ENCODE assay signal across 9 cellular contexts in the genomic region with DNA sequence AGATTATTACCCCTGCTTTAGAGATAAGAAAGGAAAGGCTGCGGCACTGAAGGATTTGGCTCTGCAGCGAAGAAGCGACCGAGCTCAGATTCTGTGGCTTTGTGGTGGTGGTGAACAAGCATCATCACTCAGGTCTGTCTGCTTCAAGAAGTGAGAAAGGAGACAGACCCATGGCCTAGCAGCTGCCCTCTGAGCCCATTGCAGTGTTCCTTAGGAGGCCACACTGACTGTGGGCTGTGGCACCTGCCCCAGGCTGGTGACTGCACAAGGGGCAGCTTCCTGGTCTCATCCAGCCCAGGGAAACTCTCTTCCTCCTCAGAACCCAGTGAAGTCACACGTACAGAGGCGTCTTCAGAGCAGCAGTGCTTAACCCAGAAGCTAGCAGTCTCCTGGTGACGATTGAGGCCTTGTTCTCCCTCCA. TPM values are rescaled to one million over a fixed set of nuclear protein-coding genes. Genes with fewer than 3 reads are reported as not detected.
DNase-seq lines count a peak whose midpoint lies in the region; ATAC-seq and TF ChIP-seq lines count a peak whose summit lies in the region.
"Had no signal": no experiment of that assay in that cellular context is flagged by ENCODE, and none has a peak within 500 bp of the region (broad histone marks: within the 10 kb centered on the region; RNA-seq: fewer than 3 reads in every experiment).

No MANE protein-coding gene starts in this region.

- H3K27me3 Mint-ChIP-seq in activated naive CD4-positive, alpha-beta T cell treated with anti-CD3 and anti-CD28 coated beads, Interleukin-2, amount 10 ng/mL, durations not matched to agents 7 days and 5 days = peaks cover 32% of the 10 kb centered on the region

- CTCF ChIA-PET in activated naive CD4-positive, alpha-beta T cell treated with anti-CD3 and anti-CD28 coated beads, Interleukin-2, amount 10 ng/mL, durations not matched to agents 7 days and 5 days (lab: Charles Lee) = interaction anchor here (1.9 kb wide), 1 partner anchor 16 kb away, joined by 6 read pairs; no protein-coding TSS in a partner anchor

- H3K9me3 Mint-ChIP-seq in activated naive CD4-positive, alpha-beta T cell treated with anti-CD3 and anti-CD28 coated beads, Interleukin-2, amount 10 ng/mL, durations not matched to agents 7 days and 5 days = no peaks in the 10 kb centered on the region

- no peaks in the 10 kb centered on the region for H3K9me3 ChIP-seq in left lung
- H3K9me3 ChIP-seq: A549 had no signal

- H3K36me3 Mint-ChIP-seq in activated naive CD4-positive, alpha-beta T cell treated with anti-CD3 and anti-CD28 coated beads, Interleukin-2, amount 10 ng/mL, durations not matched to agents 7 days and 5 days = peaks cover 8% of the 10 kb centered on the region

- H3K4me3 ChIP-seq in left lung = no peak overlapping the region
- H3K4me3 ChIP-seq: A549 had no signal

- peak overlapping the region; percentile 91 for H3K27ac Mint-ChIP-seq in activated naive CD4-positive, alpha-beta T cell treated with anti-CD3 and anti-CD28 coated beads, Interleukin-2, amount 10 ng/mL, durations not matched to agents 7 days and 5 days

- peak overlapping the region; percentile 21 for H3K4me3 Mint-ChIP-seq in activated naive CD4-positive, alpha-beta T cell treated with anti-CD3 and anti-CD28 coated beads, Interleukin-2, amount 10 ng/mL, durations not matched to agents 7 days and 5 days

- TF ChIP-seq CTCF in left lung (IDR thresholded peaks at IDR 0.05) = no peak

- H3K27me3 ChIP-seq in left lung = no peaks in the 10 kb centered on the region

- peak; percentile 80 for DNase-seq in activated CD8-positive, alpha-beta memory T cell treated with anti-CD3 and anti-CD28 coated beads for 24 hours
- no peak for DNase-seq in activated CD8-positive, alpha-beta memory T cell treated with anti-CD3 and anti-CD28 coated beads, Interleukin-2, amount 50 U/mL, for 48 hours
- DNase-seq in activated naive CD4-positive, alpha-beta T cell treated with anti-CD3 and anti-CD28 coated beads, Interleukin-2, amount 10 ng/mL, durations not matched to agents 7 days and 5 days = peak; percentile 57
- no peak for DNase-seq in left lung
- DNase-seq in NCI-H1417 treated with DMSO at 0.1 percent for 48 hours (lab: John Stamatoyannopoulos, UW) = no peak
- no peak for DNase-seq in inferior parietal cortex (ENCODE audit: extremely low spot score)

- no peaks in the 10 kb centered on the region for H3K36me3 ChIP-seq in left lung

- H3K4me1 ChIP-seq in left lung = peaks cover 37 to 81% of the 10 kb centered on the region in 2 donors

- H3K4me1 Mint-ChIP-seq in activated naive CD4-positive, alpha-beta T cell treated with anti-CD3 and anti-CD28 coated beads, Interleukin-2, amount 10 ng/mL, durations not matched to agents 7 days and 5 days = peaks cover 60% of the 10 kb centered on the region

- intact Hi-C loops in left lung (cut with DNase I) = no loop called here

- ATAC-seq in left lung = peak; percentile 28
- no peak for ATAC-seq in GM21576 (IDR thresholded peaks at IDR 0.05; ENCODE audit: unreplicated experiment)

- H3K27ac ChIP-seq in left lung (peak overlapping the region; percentile 43 to 78), temporal lobe (ENCODE audit: low read depth, low read length) (peak overlapping the region; percentile 94)

RNA-seq across cellular contexts. Expression of a gene that starts 22.3 kb away (rescaled TPM):
- total RNA-seq in left lung = 10 to 100 TPM; 32.0 to 36.0 TPM
- total RNA-seq in temporal lobe = 42.8 TPM

Comparison
In these comparisons a context has a peak if more than half of its experiments do, and no peak if none do; other contexts are left out.
1. DNase-seq: peak in activated CD8-positive, alpha-beta memory T cell treated with anti-CD3 and anti-CD28 coated beads for 24 hours (single experiment) and activated naive CD4-positive, alpha-beta T cell treated with anti-CD3 and anti-CD28 coated beads, Interleukin-2, amount 10 ng/mL, durations not matched to agents 7 days and 5 days (single experiment); none in activated CD8-positive, alpha-beta memory T cell treated with anti-CD3 and anti-CD28 coated beads, Interleukin-2, amount 50 U/mL, for 48 hours (single experiment), left lung (0 of 2), NCI-H1417 treated with DMSO at 0.1 percent for 48 hours (single experiment) and inferior parietal cortex (single experiment).